Comparison of ENCODE assay signal across 8 cellular contexts in genomic region chr17:38674013-38674748, GRCh38. TPM values are rescaled to one million over a fixed set of nuclear protein-coding genes. Genes with fewer than 3 reads are reported as not detected.
A peak's percentile ranks its signal among the peaks of the same experiment; 100 is the strongest.
DNase-seq lines count a peak whose midpoint lies in the region; ATAC-seq, FAIRE-seq and TF ChIP-seq lines count a peak whose summit lies in the region.

No MANE protein-coding gene starts in this region.

- 1 to 3% methylated on average over 22 to 38 of the region's 85 CpGs for WGBS in upper lobe of left lung, 2 donors

- peaks cover 64% of the 10 kb centered on the region for H3K27me3 Mint-ChIP-seq in mesothelial cell of epicardium (ENCODE audit: low read depth)

- no peaks in the 10 kb centered on the region for H3K36me3 Mint-ChIP-seq in mesothelial cell of epicardium

- no peak for TF ChIP-seq POLR2A in upper lobe of left lung (IDR thresholded peaks at IDR 0.05)

- FAIRE-seq in urothelium cell line (lab: Jason Lieb, UNC), result no peak

- peaks cover 28 to 41% (median 32%) of the 10 kb centered on the region in 4 donors for H3K4me1 ChIP-seq in upper lobe of left lung

- H3K27me3 ChIP-seq in upper lobe of left lung, result peaks cover 4 to 49% (median 27%) of the 10 kb centered on the region in 4 donors

- no peak overlapping the region for H3K27ac Mint-ChIP-seq in mesothelial cell of epicardium

- H3K4me3 Mint-ChIP-seq in mesothelial cell of epicardium, result no peak overlapping the region

- peak overlapping the region; percentile 70 for H3K4me3 ChIP-seq in GM08714 (ENCODE audit: low read length)
- H3K4me3 ChIP-seq in upper lobe of left lung, result peak overlapping the region; percentile 46 to 69 (median 60)

- H3K4me1 Mint-ChIP-seq in mesothelial cell of epicardium, result peaks cover 12% of the 10 kb centered on the region

- TF ChIP-seq CTCF in mesothelial cell of epicardium (IDR thresholded peaks at IDR 0.05; ENCODE audit: unreplicated experiment) (peak; percentile 12), upper lobe of left lung (IDR thresholded peaks at IDR 0.05) (no peak)

- ATAC-seq in GM21786 (IDR thresholded peaks at IDR 0.05; ENCODE audit: unreplicated experiment), result peak; percentile 25
- peak in 1 of 2 donors; percentile 2 for ATAC-seq in upper lobe of left lung (ENCODE audit: low FRiP score in 2 of 2)

- TF ChIP-seq EP300 in upper lobe of left lung (IDR thresholded peaks at IDR 0.05), result no peak

- DNase-seq in RPMI8226 (peak; percentile 45), mesothelial cell of epicardium (ENCODE audit: low spot score in 2 of 2, unreplicated experiment in 2 of 2) (peak in 1 of 2 experiments; percentile 46), upper lobe of left lung (peak; percentile 24 to 89), SKM-1 treated with dmso at 0.1 percent for 144 hours (lab: John Stamatoyannopoulos, UW; ENCODE audit: unreplicated experiment) (no peak), urothelium cell line (ENCODE audit: low spot score) (no peak)
- DNase-seq in central memory CD4-positive, alpha-beta T cell, result peak; percentile 13

- peak overlapping the region in 3 of 4 donors; percentile 29 to 57 (median 39) for H3K27ac ChIP-seq in upper lobe of left lung

- no peaks in the 10 kb centered on the region for H3K9me3 Mint-ChIP-seq in mesothelial cell of epicardium

- H3K36me3 ChIP-seq in upper lobe of left lung, result no peaks in the 10 kb centered on the region

- no peaks in the 10 kb centered on the region for H3K9me3 ChIP-seq in upper lobe of left lung

RNA-seq across cellular contexts. Expression of gene EPOP, which starts 0.6 kb away (rescaled TPM):
- 3.7 to 4.0 TPM (median 3.8 TPM) in 3 replicates for total RNA-seq in mesothelial cell of epicardium
- total RNA-seq in upper lobe of left lung, result 1 to 10 TPM; 1.1 to 2.3 (median 1.8) TPM

RNA-seq across cellular contexts. Expression of gene MLLT6, which starts 30.9 kb away (rescaled TPM):
- total RNA-seq in mesothelial cell of epicardium (171 to 184 TPM (median 178 TPM) in 3 replicates), upper lobe of left lung (100 to 1,000 TPM in 4 of 6 donors, 10 to 100 TPM in 2; 69.2 to 305 (median 122) TPM)

RNA-seq across cellular contexts. Expression of gene CISD3, which starts 56.0 kb away (rescaled TPM):
- total RNA-seq in mesothelial cell of epicardium (4.6 to 5.6 TPM (median 5.1 TPM) in 3 replicates), upper lobe of left lung (10 to 100 TPM in 4 of 6 donors, 1 to 10 TPM in 2; 6.3 to 49.7 (median 15.9) TPM)

Comparison
In these comparisons a context has a peak if more than half of its experiments do, and no peak if none do; other contexts are left out.
1. DNase-seq: peak in RPMI8226 (single experiment), central memory CD4-positive, alpha-beta T cell (single experiment) and upper lobe of left lung (2 of 2); none in SKM-1 treated with dmso at 0.1 percent for 144 hours (single experiment) and urothelium cell line (single experiment).